Comparison of ENCODE assay signal across 10 cellular contexts in the genomic region with DNA sequence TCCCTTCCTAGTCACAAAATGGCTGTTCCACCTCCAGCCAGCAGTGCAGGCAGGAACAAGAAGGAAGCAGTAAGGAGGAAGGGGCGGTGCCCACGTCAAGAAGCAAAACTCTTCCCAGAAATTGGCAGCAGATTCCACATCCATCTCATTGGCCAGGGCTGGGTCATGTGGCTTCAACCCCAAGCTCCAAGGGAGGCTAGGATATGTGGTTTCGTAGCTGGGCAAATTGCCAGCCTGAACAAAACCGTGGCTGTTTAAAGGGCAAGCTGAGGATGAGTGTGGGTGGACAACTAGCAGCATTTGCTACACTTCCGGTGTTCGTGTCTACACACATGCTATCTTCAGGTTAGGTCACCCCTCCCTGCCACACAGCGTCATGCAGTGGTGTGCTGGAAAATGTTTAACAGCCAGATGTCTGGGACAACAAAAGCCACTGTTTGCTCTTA.
A peak's percentile ranks its signal among the peaks of the same experiment; 100 is the strongest.
DNase-seq lines count a peak whose midpoint lies in the region; ATAC-seq, FAIRE-seq and TF ChIP-seq lines count a peak whose summit lies in the region.
"Had no signal": no experiment of that assay in that cellular context is flagged by ENCODE, and none has a peak within 500 bp of the region (broad histone marks: within the 10 kb centered on the region; RNA-seq: fewer than 3 reads in every experiment).

No MANE protein-coding gene starts in this region.

- no peak overlapping the region for H3K4me3 Mint-ChIP-seq in activated CD4-positive, alpha-beta memory T cell treated with anti-CD3 and anti-CD28 coated beads for 36 hours
- H3K4me3 Mint-ChIP-seq in activated CD4-positive, alpha-beta memory T cell treated with anti-CD3 and anti-CD28 coated beads, Interleukin-2, amount 10 ng/mL, durations not matched to agents 7 days and 5 days = no peak overlapping the region
- no peak overlapping the region for H3K4me3 Mint-ChIP-seq in nephron progenitor cell

- intact Hi-C loops in activated CD4-positive, alpha-beta memory T cell treated with anti-CD3 and anti-CD28 coated beads for 36 hours (cut with micrococcal nuclease) = no loop called here

- no peak for TF ChIP-seq CTCF in fibroblast of pulmonary artery (IDR thresholded peaks at IDR 0.05; ENCODE audit: low read length, missing control alignments)
- TF ChIP-seq CTCF in nephron progenitor cell (IDR thresholded peaks at IDR 0.05) = no peak

- peak; percentile 44 for DNase-seq in activated CD4-positive, alpha-beta memory T cell treated with anti-CD3 and anti-CD28 coated beads for 36 hours
- DNase-seq in activated CD4-positive, alpha-beta memory T cell treated with anti-CD3 and anti-CD28 coated beads, Interleukin-2, amount 10 ng/mL, durations not matched to agents 7 days and 5 days = no peak
- peak; percentile 68 for DNase-seq in RCC 7860 (ENCODE audit: low spot score)
- DNase-seq in fibroblast of pulmonary artery (ENCODE audit: low read depth) = peak; percentile 99
- peak; percentile 14 for DNase-seq in stromal cell of bone marrow (ENCODE audit: low read depth)
- DNase-seq in nephron progenitor cell = no peak

- no peaks in the 10 kb centered on the region for H3K9me3 Mint-ChIP-seq in activated CD4-positive, alpha-beta memory T cell treated with anti-CD3 and anti-CD28 coated beads for 36 hours
- H3K9me3 Mint-ChIP-seq in activated CD4-positive, alpha-beta memory T cell treated with anti-CD3 and anti-CD28 coated beads, Interleukin-2, amount 10 ng/mL, durations not matched to agents 7 days and 5 days = no peaks in the 10 kb centered on the region
- H3K9me3 Mint-ChIP-seq in nephron progenitor cell = peaks cover 7% of the 10 kb centered on the region

- no peak overlapping the region for H3K27ac Mint-ChIP-seq in activated CD4-positive, alpha-beta memory T cell treated with anti-CD3 and anti-CD28 coated beads for 36 hours
- H3K27ac Mint-ChIP-seq in activated CD4-positive, alpha-beta memory T cell treated with anti-CD3 and anti-CD28 coated beads, Interleukin-2, amount 10 ng/mL, durations not matched to agents 7 days and 5 days = no peak overlapping the region
- no peak overlapping the region for H3K27ac Mint-ChIP-seq in nephron progenitor cell

- no peak for FAIRE-seq in RCC 7860 (lab: Jason Lieb, UNC)

- ATAC-seq in GM19397 (IDR thresholded peaks at IDR 0.05; ENCODE audit: unreplicated experiment) = no peak
- no peak for ATAC-seq in HG02623 (IDR thresholded peaks at IDR 0.05; ENCODE audit: unreplicated experiment)

- peaks cover 6% of the 10 kb centered on the region for H3K4me1 Mint-ChIP-seq in activated CD4-positive, alpha-beta memory T cell treated with anti-CD3 and anti-CD28 coated beads for 36 hours (ENCODE audit: low read depth)
- H3K4me1 Mint-ChIP-seq in activated CD4-positive, alpha-beta memory T cell treated with anti-CD3 and anti-CD28 coated beads, Interleukin-2, amount 10 ng/mL, durations not matched to agents 7 days and 5 days = no peaks in the 10 kb centered on the region
- peaks cover 36% of the 10 kb centered on the region for H3K4me1 Mint-ChIP-seq in nephron progenitor cell

- peaks cover 10% of the 10 kb centered on the region for H3K27me3 Mint-ChIP-seq in activated CD4-positive, alpha-beta memory T cell treated with anti-CD3 and anti-CD28 coated beads for 36 hours
- H3K27me3 Mint-ChIP-seq in activated CD4-positive, alpha-beta memory T cell treated with anti-CD3 and anti-CD28 coated beads, Interleukin-2, amount 10 ng/mL, durations not matched to agents 7 days and 5 days = peaks cover 5% of the 10 kb centered on the region
- H3K27me3 Mint-ChIP-seq in nephron progenitor cell (ENCODE audit: low read depth, poor library complexity) = peaks cover 12% of the 10 kb centered on the region

- no peaks in the 10 kb centered on the region for H3K36me3 Mint-ChIP-seq in activated CD4-positive, alpha-beta memory T cell treated with anti-CD3 and anti-CD28 coated beads for 36 hours
- no peaks in the 10 kb centered on the region for H3K36me3 Mint-ChIP-seq in activated CD4-positive, alpha-beta memory T cell treated with anti-CD3 and anti-CD28 coated beads, Interleukin-2, amount 10 ng/mL, durations not matched to agents 7 days and 5 days (ENCODE audit: low read depth)
- H3K36me3 Mint-ChIP-seq in nephron progenitor cell (ENCODE audit: low read depth) = no peaks in the 10 kb centered on the region

- no peak overlapping the region for H3K4me3 ChIP-seq in fibroblast of pulmonary artery (replicated peaks; ENCODE audit: low read depth, low read length)
- H3K4me3 ChIP-seq: BLaER1, uterus had no signal

- POLR2A ChIA-PET in activated CD4-positive, alpha-beta memory T cell treated with anti-CD3 and anti-CD28 coated beads for 36 hours (lab: Charles Lee) = no interaction called here
- POLR2A ChIA-PET in activated CD4-positive, alpha-beta memory T cell treated with anti-CD3 and anti-CD28 coated beads, Interleukin-2, amount 10 ng/mL, durations not matched to agents 7 days and 5 days (lab: Charles Lee) = no interaction called here

- CTCF ChIA-PET in activated CD4-positive, alpha-beta memory T cell treated with anti-CD3 and anti-CD28 coated beads for 36 hours (lab: Charles Lee) = no interaction called here
- CTCF ChIA-PET in activated CD4-positive, alpha-beta memory T cell treated with anti-CD3 and anti-CD28 coated beads, Interleukin-2, amount 10 ng/mL, durations not matched to agents 7 days and 5 days (lab: Charles Lee) = no interaction called here

Comparison
In these comparisons a context has a peak if more than half of its experiments do, and no peak if none do; other contexts are left out.
1. DNase-seq: peak in activated CD4-positive, alpha-beta memory T cell treated with anti-CD3 and anti-CD28 coated beads for 36 hours (single experiment), RCC 7860 (single experiment), fibroblast of pulmonary artery (single experiment) and stromal cell of bone marrow (single experiment); none in activated CD4-positive, alpha-beta memory T cell treated with anti-CD3 and anti-CD28 coated beads, Interleukin-2, amount 10 ng/mL, durations not matched to agents 7 days and 5 days (single experiment) and nephron progenitor cell (single experiment).